Comparison of ENCODE assay signal across 28 cellular contexts in the genomic region with DNA sequence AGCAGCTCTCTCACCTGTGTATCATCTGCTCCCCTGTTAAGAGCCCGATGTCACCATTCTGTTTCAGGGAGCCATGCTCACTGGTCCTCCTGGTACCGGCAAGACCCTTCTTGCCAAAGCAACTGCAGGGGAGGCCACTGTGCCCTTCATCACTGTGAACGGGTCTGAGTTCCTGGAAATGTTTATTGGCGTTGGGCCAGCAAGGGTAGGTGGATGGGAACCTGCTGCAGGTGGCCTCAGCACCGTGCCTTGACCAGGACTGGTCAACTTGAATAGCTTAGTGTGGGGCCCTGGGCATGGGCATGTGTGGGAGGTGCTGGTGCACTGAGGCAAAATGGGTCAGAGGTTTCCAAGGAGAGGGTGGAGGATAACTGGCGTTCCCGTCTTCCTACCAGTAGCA.
"Had no signal": no experiment of that assay in that cellular context is flagged by ENCODE, and none has a peak within 500 bp of the region (broad histone marks: within the 10 kb centered on the region; RNA-seq: fewer than 3 reads in every experiment).

No MANE protein-coding gene starts in this region.

- H3K4me1 Mint-ChIP-seq: nephron, neural progenitor cell had no signal

- H3K27ac ChIP-seq: neural progenitor cell, neutrophil, pancreas, psoas muscle, right lobe of liver, sigmoid colon, suprapubic skin, testis, tibial artery, transverse colon, upper lobe of right lung, uterus had no signal

- H3K9ac ChIP-seq: neural progenitor cell had no signal

- H3K4me2 ChIP-seq: neural progenitor cell had no signal

- H3K4me1 ChIP-seq: neural progenitor cell, pancreas, psoas muscle, right lobe of liver, suprapubic skin, tibial artery, transverse colon, upper lobe of right lung, uterus had no signal

- H3K9me3 Mint-ChIP-seq: natural killer cell; nephron; neural progenitor cell; stimulated activated memory B cell treated with anti-CD40 and anti-IgM and Interleukin-4, amounts not matched to agents 10 μg/mL and 1 μg/mL and 100 μg/mL, for 72 hours; type B pancreatic cell had no signal

- DNase-seq: naive thymus-derived CD4-positive, alpha-beta T cell; natural killer cell; nucleus accumbens; pancreas; right cardiac atrium; right lobe of liver; sigmoid colon; small intestine; stimulated activated CD4-positive, alpha-beta T cell treated with anti-CD3 and anti-CD28 coated beads, Interleukin-15, amount 100 ng/mL, for 24 hours; stimulated activated CD4-positive, alpha-beta T cell treated with anti-CD3 and anti-CD28 coated beads, Interleukin-2, amount 100 ng/mL, for 24 hours; stimulated activated CD4-positive, alpha-beta T cell treated with anti-CD3 and anti-CD28 coated beads, Interleukin-2, amount 100 ng/mL, for 48 hours; stimulated activated CD4-positive, alpha-beta T cell treated with anti-CD3 and anti-CD28 coated beads, Interleukin-4, amount 100 ng/mL, for 24 hours; stimulated activated naive CD4-positive, alpha-beta T cell; stimulated activated naive CD8-positive, alpha-beta T cell treated with anti-CD3 and anti-CD28 coated beads, Interleukin-15, amount 100 ng/mL, for 72 hours; stimulated activated naive CD8-positive, alpha-beta T cell treated with anti-CD3 and anti-CD28 coated beads, Interleukin-15, Interleukin-2, amounts not matched to agents 100 U/mL and 50 U/mL, for 24 hours; substantia nigra; testis; tibial artery; transverse colon; upper lobe of right lung; uterus had no signal

- H3K27ac Mint-ChIP-seq: naive thymus-derived CD4-positive, alpha-beta T cell; natural killer cell; nephron; neural progenitor cell; stimulated activated memory B cell treated with anti-CD40 and anti-IgM and Interleukin-4, amounts not matched to agents 10 μg/mL and 1 μg/mL and 100 μg/mL, for 72 hours; stimulated activated naive CD8-positive, alpha-beta T cell treated with anti-CD3 and anti-CD28 coated beads, Interleukin-15, amount 100 ng/mL, for 72 hours; type B pancreatic cell had no signal

- H3K4me3 ChIP-seq: neural progenitor cell, pancreas, psoas muscle, right lobe of liver, sigmoid colon, suprapubic skin, testis, tibial artery, transverse colon, upper lobe of right lung, uterus had no signal

- H3K36me3 ChIP-seq: neural progenitor cell, uterus had no signal

- ATAC-seq: naive thymus-derived CD4-positive, alpha-beta T cell; natural killer cell; pancreas; psoas muscle; right cardiac atrium; right lobe of liver; stimulated activated memory B cell treated with anti-CD40 and anti-IgM and Interleukin-4, amounts not matched to agents 10 μg/mL and 1 μg/mL and 100 μg/mL, for 72 hours; stimulated activated naive CD8-positive, alpha-beta T cell treated with anti-CD3 and anti-CD28 coated beads, Interleukin-15, amount 100 ng/mL, for 72 hours; stimulated activated naive CD8-positive, alpha-beta T cell treated with anti-CD3 and anti-CD28 coated beads, Interleukin-15, Interleukin-2, amounts not matched to agents 100 U/mL and 50 U/mL, for 24 hours; upper lobe of right lung had no signal

- H3K9me3 ChIP-seq: neutrophil, pancreas, psoas muscle, right lobe of liver, sigmoid colon, suprapubic skin, testis, tibial artery, transverse colon, upper lobe of right lung, uterus had no signal

- H2AFZ ChIP-seq: neural progenitor cell had no signal

- FAIRE-seq: pancreas, small intestine had no signal

- H3K27me3 ChIP-seq: neural progenitor cell, neutrophil, pancreas, right lobe of liver, sigmoid colon, suprapubic skin, testis, tibial artery, transverse colon, upper lobe of right lung, uterus had no signal

- H3K4me3 Mint-ChIP-seq: naive thymus-derived CD4-positive, alpha-beta T cell; natural killer cell; nephron; neural progenitor cell; stimulated activated memory B cell treated with anti-CD40 and anti-IgM and Interleukin-4, amounts not matched to agents 10 μg/mL and 1 μg/mL and 100 μg/mL, for 72 hours; stimulated activated naive CD8-positive, alpha-beta T cell treated with anti-CD3 and anti-CD28 coated beads, Interleukin-15, amount 100 ng/mL, for 72 hours; type B pancreatic cell had no signal
